In the genomic region with DNA sequence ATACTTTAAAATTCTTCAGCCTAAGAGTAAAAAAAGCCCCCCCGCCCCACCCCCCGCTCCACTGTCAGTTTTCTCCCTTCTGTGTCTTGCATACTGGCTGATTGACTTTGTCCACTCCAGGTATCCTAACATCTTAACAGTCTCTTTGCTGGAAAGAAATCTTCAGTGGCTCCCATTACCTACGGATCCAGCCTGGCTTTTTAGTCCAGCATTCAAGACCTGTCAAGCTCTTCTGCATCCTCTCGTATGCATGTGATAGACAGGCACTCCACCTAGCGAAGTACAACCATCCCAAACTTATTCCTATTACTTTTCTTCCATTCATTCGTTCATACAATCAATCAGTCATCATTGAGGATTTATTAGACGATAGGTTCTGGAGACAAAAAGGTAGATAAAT, we compare ENCODE assay signal across 7 cellular contexts.
"Had no signal": no experiment of that assay in that cellular context is flagged by ENCODE, and none has a peak within 500 bp of the region (broad histone marks: within the 10 kb centered on the region; RNA-seq: fewer than 3 reads in every experiment).

No MANE protein-coding gene starts in this region.

- H3K4me3 Mint-ChIP-seq: GM23338, H9 had no signal

- DNase-seq: H9, HCEC 1CT, IMR-90, KG1 had no signal

- H3K4me3 ChIP-seq: GM23338 had no signal

- ATAC-seq: GM23338 had no signal

- FAIRE-seq: H54, HTR-8/SVneo had no signal

- H3K9me3 Mint-ChIP-seq: H9 had no signal

- H3K27ac Mint-ChIP-seq: GM23338, H9 had no signal
